Comparison of ENCODE assay signal across 11 cellular contexts in genomic region chr2:150467641-150467963, GRCh38. TPM values are rescaled to one million over a fixed set of nuclear protein-coding genes. Genes with fewer than 3 reads are reported as not detected.
DNase-seq lines count a peak whose midpoint lies in the region; ATAC-seq and TF ChIP-seq lines count a peak whose summit lies in the region.
"Had no signal": no experiment of that assay in that cellular context is flagged by ENCODE, and none has a peak within 500 bp of the region (broad histone marks: within the 10 kb centered on the region; RNA-seq: fewer than 3 reads in every experiment).

No MANE protein-coding gene starts in this region.

- H3K36me3 ChIP-seq in adipocyte (ENCODE audit: control insufficient read depth, insufficient read depth, low read length, severe bottlenecking): peaks cover 54% of the 10 kb centered on the region
- peaks cover 13% of the 10 kb centered on the region for H3K36me3 ChIP-seq in fibroblast of lung (ENCODE audit: control insufficient read depth, insufficient read depth, low read length)
- H3K36me3 ChIP-seq in skeletal muscle tissue (ENCODE audit: control insufficient read depth in 3 of 3, insufficient read depth in 3 of 3, low read length in 3 of 3): peaks cover 5 to 11% (median 11%) of the 10 kb centered on the region in 3 donors

- no peaks in the 10 kb centered on the region for H3K9me3 ChIP-seq in adipocyte (ENCODE audit: control insufficient read depth, low read length)
- H3K9me3 ChIP-seq in fibroblast of lung (ENCODE audit: control insufficient read depth, insufficient read depth, low read depth, low read length): no peaks in the 10 kb centered on the region
- H3K9me3 ChIP-seq in skeletal muscle tissue (ENCODE audit: control insufficient read depth in 3 of 3, low read length in 3 of 3): no peaks in the 10 kb centered on the region

- peaks cover 0 to 8% (median 0%) of the 10 kb centered on the region in 5 donors for H3K27me3 Mint-ChIP-seq in naive thymus-derived CD8-positive, alpha-beta T cell

- H3K9ac ChIP-seq in adipocyte (ENCODE audit: low read length) (peak overlapping the region; percentile 65), fibroblast of lung (ENCODE audit: insufficient read depth, low read length) (no peak overlapping the region), skeletal muscle tissue (ENCODE audit: low read depth in 1 of 3, low read length in 3 of 3) (no peak overlapping the region)

- POLR2A ChIA-PET in naive thymus-derived CD8-positive, alpha-beta T cell (lab: Charles Lee): no interaction called here

- DNase-seq in EL (peak; percentile 47), adipocyte (ENCODE audit: low read depth) (no peak), fibroblast of lung (ENCODE audit: low read depth in 2 of 2) (no peak), UCSD-AML1 (lab: John Stamatoyannopoulos, UW; ENCODE audit: unreplicated experiment) (no peak)
- DNase-seq in naive thymus-derived CD8-positive, alpha-beta T cell: no peak
- DNase-seq in activated CD4-positive, alpha-beta T cell treated with anti-CD3 and anti-CD28 coated beads, Interleukin-2, amount 50 U/mL, for 1 hour: no peak
- DNase-seq: activated naive CD4-positive, alpha-beta T cell treated with Interleukin-2 at 50 U/mL for 16 hours; NCI-H2029 had no signal

- no peak overlapping the region for H2AFZ ChIP-seq in fibroblast of lung (ENCODE audit: low read length)

- H3K36me3 Mint-ChIP-seq in naive thymus-derived CD8-positive, alpha-beta T cell: no peaks in the 10 kb centered on the region

- H3K27me3 ChIP-seq in adipocyte (replicated peaks; ENCODE audit: control insufficient read depth, insufficient read depth, low read length) (no peaks in the 10 kb centered on the region), fibroblast of lung (ENCODE audit: control insufficient read depth, insufficient read depth, low read length) (no peaks in the 10 kb centered on the region), skeletal muscle tissue (ENCODE audit: control insufficient read depth in 3 of 3, insufficient read depth in 3 of 3, low read length in 3 of 3) (no peaks in the 10 kb centered on the region)

- H3K4me3 ChIP-seq in adipocyte (ENCODE audit: low read length) (peak overlapping the region; percentile 14), fibroblast of lung (replicated peaks in 1 of 4; ENCODE audit: control extremely low read depth in 1 of 4, insufficient read depth in 1 of 4, low read depth in 3 of 4, low read length in 4 of 4) (no peak overlapping the region), skeletal muscle tissue (ENCODE audit: low read length in 3 of 3) (no peak overlapping the region)

- no peaks in the 10 kb centered on the region for H4K20me1 ChIP-seq in fibroblast of lung (ENCODE audit: control insufficient read depth, extremely low read depth, insufficient read depth, low read length)

- TF ChIP-seq CTCF in fibroblast of lung (conservative IDR thresholded peaks at IDR 0.05 in 1 of 2, IDR thresholded peaks at IDR 0.05 in 1 of 2; ENCODE audit: low read depth in 1 of 2, low read length in 2 of 2): no peak

- H3K27ac ChIP-seq in fibroblast of lung (ENCODE audit: insufficient read depth, low read length): peak overlapping the region; percentile 62
- peak overlapping the region; percentile 34 for H3K27ac ChIP-seq in skeletal muscle tissue (ENCODE audit: low read depth, low read length)

- peak overlapping the region; percentile 73 for H3K4me2 ChIP-seq in fibroblast of lung (ENCODE audit: extremely low read depth, insufficient read depth, low read length)

- peaks cover 58% of the 10 kb centered on the region for H3K4me1 ChIP-seq in adipocyte (ENCODE audit: control insufficient read depth, insufficient read depth, low read length)
- H3K4me1 ChIP-seq in fibroblast of lung (ENCODE audit: control insufficient read depth, extremely low read depth, insufficient read depth, low read length): peaks cover 30% of the 10 kb centered on the region
- H3K4me1 ChIP-seq in skeletal muscle tissue (ENCODE audit: control insufficient read depth in 3 of 3, insufficient read depth in 3 of 3, low read length in 3 of 3): peaks cover 0 to 4% (median under 1%) of the 10 kb centered on the region in 3 donors

- H3K79me2 ChIP-seq in fibroblast of lung (ENCODE audit: control insufficient read depth, insufficient read depth, low read length): peaks cover 39% of the 10 kb centered on the region

- peaks cover 0 to 10% (median 0%) of the 10 kb centered on the region in 9 donors for H3K9me3 Mint-ChIP-seq in naive thymus-derived CD8-positive, alpha-beta T cell

- ATAC-seq in GM18868 (IDR thresholded peaks at IDR 0.05; ENCODE audit: unreplicated experiment): no peak
- ATAC-seq in naive thymus-derived CD8-positive, alpha-beta T cell: no peak

- H3K4me1 Mint-ChIP-seq in naive thymus-derived CD8-positive, alpha-beta T cell: no peaks in the 10 kb centered on the region

- H3K27ac Mint-ChIP-seq in naive thymus-derived CD8-positive, alpha-beta T cell: no peak overlapping the region

- no peak overlapping the region for H3K4me3 Mint-ChIP-seq in naive thymus-derived CD8-positive, alpha-beta T cell

RNA-seq across cellular contexts. Expression of gene RND3, which starts 19.9 kb away (rescaled TPM):
- 559 and 1,405 TPM in 2 replicates for total RNA-seq in fibroblast of lung
- 363 and 403 TPM in 2 replicates for polyA plus RNA-seq in fibroblast of lung
- polyA plus RNA-seq in fibroblast of lung (2012): 306 and 351 TPM in 2 replicates
- polyA minus RNA-seq in fibroblast of lung (ENCODE audit: low replicate concordance): 170 and 247 TPM in 2 replicates
- total RNA-seq in skeletal muscle tissue: 44.4 TPM
- not detected for total RNA-seq in naive thymus-derived CD8-positive, alpha-beta T cell
- not detected for polyA plus RNA-seq in naive thymus-derived CD8-positive, alpha-beta T cell
- total RNA-seq: T-helper 1 cell treated with Interleukin-12 subunit alpha and Interleukin-12 subunit beta and Interleukin-4 antibody, amounts not matched to agents 30 ng/mL and 1 ng/mL, for 36 hours had no signal

Comparison
In these comparisons a context has a peak if more than half of its experiments do, and no peak if none do; other contexts are left out.
1. RNA of gene RND3, which starts 19.9 kb away (total RNA-seq): 559 to 1,405 TPM in fibroblast of lung and 44.4 TPM in skeletal muscle tissue (single experiment); not detected in naive thymus-derived CD8-positive, alpha-beta T cell; every median in the first group is over 10 times any median in the second.